9 cellular contexts compared by ENCODE assay signal in genomic region chr10:132335189-132336063, GRCh38. TPM values are rescaled to one million over a fixed set of nuclear protein-coding genes. Genes with fewer than 3 reads are reported as not detected.
DNase-seq lines count a peak whose midpoint lies in the region; ATAC-seq and TF ChIP-seq lines count a peak whose summit lies in the region.
"Had no signal": no experiment of that assay in that cellular context is flagged by ENCODE, and none has a peak within 500 bp of the region (broad histone marks: within the 10 kb centered on the region; RNA-seq: fewer than 3 reads in every experiment).

No MANE protein-coding gene starts in this region.

- ATAC-seq in GM18498 (IDR thresholded peaks at IDR 0.05; ENCODE audit: unreplicated experiment) (peak; percentile 31), HG02759 (IDR thresholded peaks at IDR 0.05; ENCODE audit: unreplicated experiment) (peak; percentile 49), T-cell (replicated peaks in 1 of 4) (no peak), PC-3 (no peak)
- ATAC-seq: body of pancreas had no signal

- H3K27ac Mint-ChIP-seq in T-cell (peak overlapping the region in 1 of 2 donors; percentile 37), nephron (peak overlapping the region; percentile 5 to 47 (median 12)), mesothelial cell of epicardium (no peak overlapping the region)

- H3K4me3 Mint-ChIP-seq in T-cell (peak overlapping the region in 2 of 3 donors; percentile 31 to 81), nephron (peak overlapping the region; percentile 64 to 75 (median 73)), mesothelial cell of epicardium (no peak overlapping the region)

- no TSS peak for BruUV-seq in PC-3 (replicated peaks; lab: Mats Ljungman, UMichigan)

- H3K9me2 ChIP-seq in PC-3 (replicated peaks; ENCODE audit: low read length): no peaks in the 10 kb centered on the region

- H3K27me3 Mint-ChIP-seq in T-cell: no peaks in the 10 kb centered on the region
- peaks cover 5% of the 10 kb centered on the region for H3K27me3 Mint-ChIP-seq in nephron (ENCODE audit: low read depth)
- H3K27me3 Mint-ChIP-seq in mesothelial cell of epicardium (ENCODE audit: low read depth): no peaks in the 10 kb centered on the region

- H3K36me3 ChIP-seq in PC-3 (ENCODE audit: low read depth, low read length): no peaks in the 10 kb centered on the region

- no peak overlapping the region for H3K4me2 ChIP-seq in PC-3 (ENCODE audit: low read length)

- POLR2A ChIA-PET in T-cell (lab: Charles Lee): no interaction called here
- POLR2A ChIA-PET in PC-3 (lab: Charles Lee; ENCODE audit: unreplicated experiment): no interaction called here

- intact Hi-C loops in PC-3 (cut with micrococcal nuclease): no loop called here

- no peaks in the 10 kb centered on the region for H3K27me3 ChIP-seq in PC-3 (ENCODE audit: low read length)
- H3K27me3 ChIP-seq: body of pancreas had no signal

- H3K4me3 ChIP-seq in PC-3 (ENCODE audit: low read length): no peak overlapping the region
- H3K4me3 ChIP-seq: body of pancreas had no signal

- DNase-seq in T-cell (peak in 10 of 34 experiments; percentile 11 to 51 (median 26)), PC-3 (no peak), retina (no peak), mesothelial cell of epicardium (ENCODE audit: low spot score in 2 of 2, unreplicated experiment in 2 of 2) (no peak)
- no peak for DNase-seq in activated CD8-positive, alpha-beta memory T cell treated with anti-CD3 and anti-CD28 coated beads, Interleukin-2, amount 50 U/mL, for 4 hours

- no peaks in the 10 kb centered on the region for H3F3A ChIP-seq in PC-3 (ENCODE audit: low read length, unreplicated experiment)

- no peaks in the 10 kb centered on the region for H4K20me1 ChIP-seq in PC-3 (ENCODE audit: low read length)

- no peak overlapping the region for H3K27ac ChIP-seq in PC-3 (ENCODE audit: low read length)
- H3K27ac ChIP-seq: body of pancreas had no signal

- no peaks in the 10 kb centered on the region for H3K9me3 ChIP-seq in PC-3 (ENCODE audit: low read length)
- H3K9me3 ChIP-seq: body of pancreas had no signal

- no peak overlapping the region for H2AFZ ChIP-seq in PC-3 (ENCODE audit: low read length)

- peaks cover 8% of the 10 kb centered on the region for H3K4me1 ChIP-seq in PC-3 (ENCODE audit: insufficient read depth, low read length)

- H3K36me3 Mint-ChIP-seq in T-cell (peaks cover 4% of the 10 kb centered on the region), nephron (ENCODE audit: low read depth) (peaks cover 22% of the 10 kb centered on the region), mesothelial cell of epicardium (peaks cover 8% of the 10 kb centered on the region)

- H3K9me3 Mint-ChIP-seq in T-cell (no peaks in the 10 kb centered on the region), nephron (no peaks in the 10 kb centered on the region), mesothelial cell of epicardium (no peaks in the 10 kb centered on the region)

- H3K9ac ChIP-seq in PC-3 (ENCODE audit: low read length): no peak overlapping the region

- TF ChIP-seq CTCF in nephron (IDR thresholded peaks at IDR 0.05; ENCODE audit: unreplicated experiment in 3 of 3): no peak
- TF ChIP-seq CTCF in PC-3 (conservative IDR thresholded peaks at IDR 0.05; ENCODE audit: low read depth, low read length): no peak
- no peak for TF ChIP-seq CTCF in mesothelial cell of epicardium (IDR thresholded peaks at IDR 0.05; ENCODE audit: unreplicated experiment)

- peaks cover 12% of the 10 kb centered on the region for H3K79me2 ChIP-seq in PC-3 (ENCODE audit: low read length)

- H3K4me1 Mint-ChIP-seq in T-cell: peaks cover 28 to 42% (median 34%) of the 10 kb centered on the region in 3 donors
- H3K4me1 Mint-ChIP-seq in nephron: peaks cover 31% of the 10 kb centered on the region
- peaks cover 35% of the 10 kb centered on the region for H3K4me1 Mint-ChIP-seq in mesothelial cell of epicardium

- CTCF ChIA-PET in T-cell (lab: Charles Lee) (interaction anchor here in 1 of 2 donors (0.8 kb wide), 1 partner anchor 58 kb away, joined by 5 read pairs; no protein-coding TSS in a partner anchor), PC-3 (lab: Charles Lee) (no interaction called here)

RNA-seq across cellular contexts. Expression of gene LRRC27, which starts 3.4 kb away (rescaled TPM):
- total RNA-seq in T-cell (1 to 10 TPM; 3.1 to 7.8 (median 7.0) TPM), PC-3 (2014; rRNA removed) (2.5 and 5.6 TPM in 2 replicates), mesothelial cell of epicardium (15.2 to 17.0 TPM (median 16.1 TPM) in 3 replicates)

RNA-seq across cellular contexts. Expression of gene STK32C, which starts 27.7 kb away (rescaled TPM):
- total RNA-seq in T-cell (10 to 100 TPM in 3 of 5 donors, 1 to 10 TPM in 2; 5.8 to 16.4 (median 12.2) TPM), PC-3 (2014; rRNA removed) (28.3 and 34.7 TPM in 2 replicates), mesothelial cell of epicardium (8.0 to 9.9 TPM (median 8.4 TPM) in 3 replicates)

Comparison
In these comparisons a context has a peak if more than half of its experiments do, and no peak if none do; other contexts are left out.
1. ATAC-seq: peak in GM18498 (single experiment) and HG02759 (single experiment); none in T-cell (0 of 4) and PC-3 (single experiment).